ENCODE assay signal across 19 cellular contexts in genomic region chr7:113873554-113874151, GRCh38. TPM values are rescaled to one million over a fixed set of nuclear protein-coding genes. Genes with fewer than 3 reads are reported as not detected.
"Had no signal": no experiment of that assay in that cellular context is flagged by ENCODE, and none has a peak within 500 bp of the region (broad histone marks: within the 10 kb centered on the region; RNA-seq: fewer than 3 reads in every experiment).

No MANE protein-coding gene starts in this region.

- H3K36me3 ChIP-seq: sigmoid colon, upper lobe of right lung had no signal

- ATAC-seq: activated T-helper 17 cell treated with anti-CD3 and anti-CD28 coated beads, Interleukin-2, amount 50 U/mL, for 72 hours; effector memory CD8-positive, alpha-beta T cell; left lobe of liver; natural killer cell treated with Interleukin-12 subunit alpha and Interleukin-12 subunit beta and Interleukin-15 and Interleukin-18, amount 100 ng/mL, for 72 hours; upper lobe of right lung had no signal

- H3K27ac ChIP-seq: sigmoid colon, upper lobe of right lung had no signal

- H3K27me3 ChIP-seq: sigmoid colon, upper lobe of right lung had no signal

- H3K4me3 ChIP-seq: sigmoid colon, upper lobe of right lung had no signal

- H3K4me1 ChIP-seq: upper lobe of right lung had no signal

- H3K9me3 ChIP-seq: sigmoid colon, upper lobe of right lung had no signal

- DNase-seq: activated CD4-positive, alpha-beta T cell treated with anti-CD3 and anti-CD28 coated beads, Interleukin-2, amount 50 U/mL, for 1 hour; activated naive CD4-positive, alpha-beta T cell treated with anti-CD3 and anti-CD28 coated beads for 36 hours; activated T-cell treated with anti-CD3 and anti-CD28 coated beads for 4 hours; effector memory CD8-positive, alpha-beta T cell; mammary epithelial cell; sigmoid colon; stimulated activated CD4-positive, alpha-beta T cell treated with anti-CD3 and anti-CD28 coated beads, Interleukin-2, amount 100 ng/mL, for 48 hours; T-helper 2 cell; upper lobe of right lung had no signal

RNA-seq across cellular contexts. Expression of gene PPP1R3A, which starts 45.2 kb away (rescaled TPM):
- total RNA-seq: activated CD8-positive, alpha-beta memory T cell treated with anti-CD3 and anti-CD28 coated beads for 36 hours; activated naive CD4-positive, alpha-beta T cell treated with anti-CD3 and anti-CD28 coated beads for 36 hours; activated T-helper 17 cell treated with anti-CD3 and anti-CD28 coated beads, Interleukin-2, amount 50 U/mL, for 72 hours; epithelial cell of proximal tubule; left lobe of liver; mammary epithelial cell; mucosa of gallbladder; natural killer cell treated with Interleukin-12 subunit alpha and Interleukin-12 subunit beta and Interleukin-15 and Interleukin-18, amount 100 ng/mL, for 72 hours; omental fat pad; pulmonary artery endothelial cell; sigmoid colon; temporal lobe; upper lobe of right lung had no signal
- polyA plus RNA-seq: adipose tissue, mammary epithelial cell, sigmoid colon had no signal
